Comparison of ENCODE assay signal across 7 cellular contexts in genomic region chr16:88188171-88188895, GRCh38.
A peak's percentile ranks its signal among the peaks of the same experiment; 100 is the strongest.
DNase-seq lines count a peak whose midpoint lies in the region; ATAC-seq, FAIRE-seq and TF ChIP-seq lines count a peak whose summit lies in the region.
"Not testable (repeated sequence)": the region's sequence is repeated elsewhere in the genome, so short reads cannot be mapped to it uniquely, and the experiment has no call there.

No MANE protein-coding gene starts in this region.

- not testable (repeated sequence) for H3K36me3 ChIP-seq in bronchial epithelial cell (ENCODE audit: control insufficient read depth, insufficient read depth, low read length); stomach

- H3K4me3 ChIP-seq in bronchial epithelial cell (ENCODE audit: low read depth, low read length); coronary artery; stomach: not testable (repeated sequence)

- TF ChIP-seq CTCF in bronchial epithelial cell (IDR thresholded peaks at IDR 0.05; ENCODE audit: insufficient read depth, low read length, severe bottlenecking); coronary artery (IDR thresholded peaks at IDR 0.05); stomach (IDR thresholded peaks at IDR 0.05): not testable (repeated sequence)

- not testable (repeated sequence) for TF ChIP-seq EP300 in stomach (IDR thresholded peaks at IDR 0.05)

- WGBS in stomach, 5 donors: 86 to 100% (median 89%) methylated on average over 3 to 13 of the region's 13 CpGs; no CpG with 5 or more reads in 1 of the 5 donors

- TF ChIP-seq POLR2A in stomach (IDR thresholded peaks at IDR 0.05): not testable (repeated sequence)

- H3K4me1 ChIP-seq in stomach: not testable (repeated sequence)

- not testable (repeated sequence) for H3K9me3 ChIP-seq in stomach

- H3K27me3 ChIP-seq in bronchial epithelial cell (ENCODE audit: control insufficient read depth, insufficient read depth, low read length); stomach: not testable (repeated sequence)

- FAIRE-seq in HTR-8/SVneo (lab: Jason Lieb, UNC) (peak; percentile 91), bronchial epithelial cell (lab: Jason Lieb, UNC) (peak; percentile 98)

- not testable (repeated sequence) for DNase-seq in HTR-8/SVneo (ENCODE audit: insufficient read length, low spot score); bronchial epithelial cell (ENCODE audit: low read depth)
- DNase-seq in coronary artery (ENCODE audit: low spot score): peak; percentile 54
- peak; percentile 32 for DNase-seq in islet precursor cell
- peak; percentile 40 for DNase-seq in sciatic nerve (ENCODE audit: low spot score)
- peak; percentile 16 for DNase-seq in stomach
- peak; percentile 39 for DNase-seq in ureter (ENCODE audit: low spot score)

- intact Hi-C loops in sciatic nerve (cut with DNase I); stomach (cut with DNase I; ENCODE audit: low total_unique reads): not testable (repeated sequence)

- H3K27ac ChIP-seq in coronary artery, stomach: not testable (repeated sequence)

- ATAC-seq in sciatic nerve: not testable (repeated sequence)
